ENCODE assay signal across 24 cellular contexts in genomic region chr2:27912512-27912911, GRCh38. TPM values are rescaled to one million over a fixed set of nuclear protein-coding genes. Genes with fewer than 3 reads are reported as not detected.
DNase-seq lines count a peak whose midpoint lies in the region; ATAC-seq, FAIRE-seq and TF ChIP-seq lines count a peak whose summit lies in the region.
"Had no signal": no experiment of that assay in that cellular context is flagged by ENCODE, and none has a peak within 500 bp of the region (broad histone marks: within the 10 kb centered on the region; RNA-seq: fewer than 3 reads in every experiment).

No MANE protein-coding gene starts in this region.

- H3K27ac ChIP-seq in A549: peak overlapping the region; percentile 6 to 27; a peak in 2 of 6 replicates
- H3K27ac ChIP-seq in uterus: peak overlapping the region; percentile 84 to 91
- H3K27ac ChIP-seq in kidney (ENCODE audit: low read depth in 2 of 2, low read length in 2 of 2): no peak overlapping the region
- H3K27ac ChIP-seq: 22Rv1 had no signal

- H3K4me3 ChIP-seq in A549 (no peak overlapping the region), uterus (no peak overlapping the region), kidney (ENCODE audit: low read length in 2 of 2) (no peak overlapping the region)
- H3K4me3 ChIP-seq: HAP-1 had no signal

- 90% methylated on average over 2 of the region's 2 CpGs for WGBS in A549 (ENCODE audit: missing lambda C conversion rate)

- peaks cover 29% of the 10 kb centered on the region for H3K4me1 Mint-ChIP-seq in activated CD8-positive, alpha-beta T cell treated with anti-CD3 and anti-CD28 coated beads for 36 hours (ENCODE audit: low read depth)
- peaks cover 8% of the 10 kb centered on the region for H3K4me1 Mint-ChIP-seq in activated CD8-positive, alpha-beta T cell treated with anti-CD3 and anti-CD28 coated beads, Interleukin-2, amount 10 ng/mL, durations not matched to agents 7 days and 5 days (ENCODE audit: low read depth)
- H3K4me1 Mint-ChIP-seq in nephron: peaks cover 10% of the 10 kb centered on the region

- ATAC-seq in activated CD8-positive, alpha-beta T cell treated with anti-CD3 and anti-CD28 coated beads for 36 hours: no peak
- no peak for ATAC-seq in activated CD8-positive, alpha-beta T cell treated with anti-CD3 and anti-CD28 coated beads, Interleukin-2, amount 10 ng/mL, durations not matched to agents 7 days and 5 days
- ATAC-seq in A549 (no peak), GM18867 (IDR thresholded peaks at IDR 0.05; ENCODE audit: unreplicated experiment) (no peak)

- intact Hi-C loops in activated CD8-positive, alpha-beta T cell treated with anti-CD3 and anti-CD28 coated beads for 36 hours (cut with micrococcal nuclease): no loop called here
- intact Hi-C loops in uterus (cut with DNase I; ENCODE audit: low total_unique reads) (no loop called here), kidney (cut with DNase I) (no loop called here)

- FAIRE-seq in A549 (lab: Jason Lieb, UNC) (no peak), kidney (lab: Jason Lieb, UNC) (no peak)
- FAIRE-seq: A204.1, GM12891, GM18507, H54 had no signal

- H3K9me3 ChIP-seq in A549: no peaks in the 10 kb centered on the region
- no peaks in the 10 kb centered on the region for H3K9me3 ChIP-seq in uterus
- no peaks in the 10 kb centered on the region for H3K9me3 ChIP-seq in kidney (ENCODE audit: control insufficient read depth in 1 of 2, low read length in 2 of 2)
- H3K9me3 ChIP-seq: HAP-1 had no signal

- no peaks in the 10 kb centered on the region for H3K9me3 Mint-ChIP-seq in activated CD8-positive, alpha-beta T cell treated with anti-CD3 and anti-CD28 coated beads for 36 hours
- H3K9me3 Mint-ChIP-seq in activated CD8-positive, alpha-beta T cell treated with anti-CD3 and anti-CD28 coated beads, Interleukin-2, amount 10 ng/mL, durations not matched to agents 7 days and 5 days (ENCODE audit: insufficient read depth): peaks cover 3% of the 10 kb centered on the region
- H3K9me3 Mint-ChIP-seq in nephron: no peaks in the 10 kb centered on the region
- H3K9me3 Mint-ChIP-seq: HFFc6 had no signal

- CTCF ChIA-PET in activated CD8-positive, alpha-beta T cell treated with anti-CD3 and anti-CD28 coated beads for 36 hours (lab: Charles Lee): interaction anchor here (1.2 kb wide), 1 partner anchor 8 kb away, joined by 3 read pairs; no protein-coding TSS in a partner anchor
- CTCF ChIA-PET in activated CD8-positive, alpha-beta T cell treated with anti-CD3 and anti-CD28 coated beads, Interleukin-2, amount 10 ng/mL, durations not matched to agents 7 days and 5 days (lab: Charles Lee): no interaction called here
- CTCF ChIA-PET in A549 (lab: Yijun Ruan, JAX): interaction anchor here (0.6 kb wide), 1 partner anchor 514 kb away, joined by 4 read pairs; no protein-coding TSS in a partner anchor

- peaks cover 41% of the 10 kb centered on the region for H3K4me1 ChIP-seq in A549
- H3K4me1 ChIP-seq in uterus: peaks cover 15 to 16% of the 10 kb centered on the region in 2 donors
- H3K4me1 ChIP-seq in kidney (ENCODE audit: control insufficient read depth in 1 of 2, insufficient read depth in 1 of 2, low read depth in 1 of 2, low read length in 2 of 2): peaks cover 8 to 19% of the 10 kb centered on the region in 2 donors

- no peaks in the 10 kb centered on the region for H3K36me3 ChIP-seq in uterus
- H3K36me3 ChIP-seq in kidney (ENCODE audit: control insufficient read depth in 1 of 2, insufficient read depth in 2 of 2, low read length in 2 of 2): no peaks in the 10 kb centered on the region
- H3K36me3 ChIP-seq: HAP-1 had no signal

- H3K9ac ChIP-seq in kidney (ENCODE audit: low read length in 2 of 2): no peak overlapping the region

- no peak for TF ChIP-seq EP300 in A549 (IDR thresholded peaks at IDR 0.05)

- no peaks in the 10 kb centered on the region for H3K27me3 ChIP-seq in uterus

- peak overlapping the region; percentile 15 for H3K27ac Mint-ChIP-seq in activated CD8-positive, alpha-beta T cell treated with anti-CD3 and anti-CD28 coated beads for 36 hours
- no peak overlapping the region for H3K27ac Mint-ChIP-seq in activated CD8-positive, alpha-beta T cell treated with anti-CD3 and anti-CD28 coated beads, Interleukin-2, amount 10 ng/mL, durations not matched to agents 7 days and 5 days
- peak overlapping the region in 2 of 3 experiments; percentile 5 to 14 for H3K27ac Mint-ChIP-seq in nephron
- H3K27ac Mint-ChIP-seq: HFFc6 had no signal

- H3K4me3 Mint-ChIP-seq in activated CD8-positive, alpha-beta T cell treated with anti-CD3 and anti-CD28 coated beads for 36 hours: no peak overlapping the region
- H3K4me3 Mint-ChIP-seq in activated CD8-positive, alpha-beta T cell treated with anti-CD3 and anti-CD28 coated beads, Interleukin-2, amount 10 ng/mL, durations not matched to agents 7 days and 5 days: no peak overlapping the region
- H3K4me3 Mint-ChIP-seq in nephron: no peak overlapping the region
- H3K4me3 Mint-ChIP-seq: CD4-positive, alpha-beta memory T cell; HFFc6 had no signal

- no peaks in the 10 kb centered on the region for H3K27me3 Mint-ChIP-seq in activated CD8-positive, alpha-beta T cell treated with anti-CD3 and anti-CD28 coated beads for 36 hours
- H3K27me3 Mint-ChIP-seq in activated CD8-positive, alpha-beta T cell treated with anti-CD3 and anti-CD28 coated beads, Interleukin-2, amount 10 ng/mL, durations not matched to agents 7 days and 5 days (ENCODE audit: low read depth): no peaks in the 10 kb centered on the region
- no peaks in the 10 kb centered on the region for H3K27me3 Mint-ChIP-seq in nephron (ENCODE audit: low read depth)
- H3K27me3 Mint-ChIP-seq: CD4-positive, alpha-beta memory T cell had no signal

- H3K36me3 Mint-ChIP-seq in activated CD8-positive, alpha-beta T cell treated with anti-CD3 and anti-CD28 coated beads for 36 hours (ENCODE audit: low read depth): peaks cover 34% of the 10 kb centered on the region
- peaks cover 30% of the 10 kb centered on the region for H3K36me3 Mint-ChIP-seq in activated CD8-positive, alpha-beta T cell treated with anti-CD3 and anti-CD28 coated beads, Interleukin-2, amount 10 ng/mL, durations not matched to agents 7 days and 5 days (ENCODE audit: low read depth)
- H3K36me3 Mint-ChIP-seq in nephron (ENCODE audit: low read depth): peaks cover 6% of the 10 kb centered on the region

- TF ChIP-seq POLR2A in A549 (IDR thresholded peaks at IDR 0.05; ENCODE audit: low read length): no peak
- TF ChIP-seq POLR2A in uterus (IDR thresholded peaks at IDR 0.05): no peak

- no peak for TF ChIP-seq CTCF in activated CD8-positive, alpha-beta T cell treated with anti-CD3 and anti-CD28 coated beads for 36 hours (IDR thresholded peaks at IDR 0.05)
- TF ChIP-seq CTCF in A549 (IDR thresholded peaks at IDR 0.05) (no peak), nephron (IDR thresholded peaks at IDR 0.05; ENCODE audit: unreplicated experiment in 3 of 3) (no peak), uterus (IDR thresholded peaks at IDR 0.05) (no peak), kidney (IDR thresholded peaks at IDR 0.05; ENCODE audit: borderline replicate concordance, extremely low read depth, insufficient read depth) (no peak)

- TF ChIP-seq RAD21 in A549 (conservative IDR thresholded peaks at IDR 0.05 in 1 of 2, IDR thresholded peaks at IDR 0.05 in 1 of 2): no peak

- H3K4me2 ChIP-seq in A549: no peak overlapping the region

- DNase-seq in activated CD8-positive, alpha-beta T cell treated with anti-CD3 and anti-CD28 coated beads for 36 hours: no peak
- DNase-seq in activated CD8-positive, alpha-beta T cell treated with anti-CD3 and anti-CD28 coated beads, Interleukin-2, amount 10 ng/mL, durations not matched to agents 7 days and 5 days: no peak
- DNase-seq in A549 (ENCODE audit: low read depth in 1 of 2, low spot score in 1 of 2): no peak
- no peak for DNase-seq in uterus
- no peak for DNase-seq in kidney
- DNase-seq: ACHN; AML-193; C1 segment of cervical spinal cord; Calu3; CD4-positive, alpha-beta memory T cell; COR-L47; DMS53; DMS79 treated with DMSO at 0.1 percent for 48 hours; GF-D8; GOT3; HFFc6 had no signal

- POLR2A ChIA-PET in activated CD8-positive, alpha-beta T cell treated with anti-CD3 and anti-CD28 coated beads for 36 hours (lab: Charles Lee): no interaction called here
- POLR2A ChIA-PET in activated CD8-positive, alpha-beta T cell treated with anti-CD3 and anti-CD28 coated beads, Interleukin-2, amount 10 ng/mL, durations not matched to agents 7 days and 5 days (lab: Charles Lee): interaction anchor here (0.6 to 0.7 kb wide), 2 partner anchors 14 to 561 kb away, joined by 3 read pairs; no protein-coding TSS in a partner anchor
- POLR2A ChIA-PET in A549 (lab: Yijun Ruan, JAX): interaction anchor here (1.1 kb wide), 1 partner anchor 23 kb away, joined by 3 read pairs; the partner anchor contains the start of genes BABAM2 and RBKS

TF ChIP-seq in A549, 52 proteins besides CTCF, POLR2A, EP300 and RAD21 (continues in another document):
- TF ChIP-seq TFCP2L1 (CRISPR knock-in tag; IDR thresholded peaks at IDR 0.05): no peak
- no peak for TF ChIP-seq HES2 (IDR thresholded peaks at IDR 0.05)

RNA-seq across cellular contexts. Expression of gene BABAM2, which starts 22.0 kb away (rescaled TPM):
- total RNA-seq in activated CD8-positive, alpha-beta T cell treated with anti-CD3 and anti-CD28 coated beads for 36 hours: 10 to 100 TPM; 66.8 to 68.4 TPM
- 10 to 100 TPM; 47.0 to 49.0 TPM for total RNA-seq in activated CD8-positive, alpha-beta T cell treated with anti-CD3 and anti-CD28 coated beads, Interleukin-2, amount 10 ng/mL, durations not matched to agents 7 days and 5 days
- polyA plus RNA-seq in A549 (2011; rRNA removed) (78.4 and 87.1 TPM in 2 replicates), A549 (2017; fragmentation: RNase III; extraction: RNeasy Plus Mini Kit Qiagen cat#74134 plus additional on column Dnase treatment) (52.9 to 54.0 TPM (median 53.7 TPM) in 3 replicates), kidney (ENCODE audit: insufficient read depth, low read depth, low replicate concordance) (68.4 TPM)
- polyA plus RNA-seq in A549 (2012; cell fraction: cytosol; rRNA removed): 36.4 and 40.0 TPM in 2 replicates
- 23.5 and 26.3 TPM in 2 replicates for polyA plus RNA-seq in A549 (2012; cell fraction: nucleus; rRNA removed)
- 60.8 and 68.7 TPM in 2 replicates for polyA minus RNA-seq in A549 (2011; rRNA and poly(A)+ RNA removed)
- total RNA-seq in uterus (10 to 100 TPM; 24.1 to 62.1 (median 32.5) TPM), kidney (74.1 TPM)

RNA-seq across cellular contexts. Expression of gene RBKS, which starts 22.3 kb away (rescaled TPM):
- 1 to 10 TPM; 7.2 to 8.9 TPM for total RNA-seq in activated CD8-positive, alpha-beta T cell treated with anti-CD3 and anti-CD28 coated beads for 36 hours
- 1 to 10 TPM; 1.5 to 1.6 TPM for total RNA-seq in activated CD8-positive, alpha-beta T cell treated with anti-CD3 and anti-CD28 coated beads, Interleukin-2, amount 10 ng/mL, durations not matched to agents 7 days and 5 days
- polyA plus RNA-seq in A549 (2011; rRNA removed): 7.4 and 8.5 TPM in 2 replicates
- 5.5 and 6.7 TPM in 2 replicates for polyA plus RNA-seq in A549 (2012; cell fraction: cytosol; rRNA removed)
- polyA plus RNA-seq in A549 (2012; cell fraction: nucleus; rRNA removed): 3.3 and 4.3 TPM in 2 replicates
- polyA plus RNA-seq in A549 (2017; fragmentation: RNase III; extraction: RNeasy Plus Mini Kit Qiagen cat#74134 plus additional on column Dnase treatment): 7.6 to 9.5 TPM (median 8.5 TPM) in 3 replicates
- 5.5 and 5.9 TPM in 2 replicates for polyA minus RNA-seq in A549 (2011; rRNA and poly(A)+ RNA removed)
- total RNA-seq in uterus: 1 to 10 TPM; 1.6 to 5.4 (median 3.3) TPM
- 10.3 TPM for total RNA-seq in kidney
- 28.7 TPM for polyA plus RNA-seq in kidney (ENCODE audit: insufficient read depth, low read depth, low replicate concordance)

Comparison
In these comparisons a context has a peak if more than half of its experiments do, and no peak if none do; other contexts are left out.
1. H3K27ac ChIP-seq: peak in A549 (2 of 2) and uterus (2 of 2); none in kidney (0 of 2).